Comparison of ENCODE assay signal across 1 cellular context in genomic region chr10:35336084-35336831, GRCh38.
TF ChIP-seq lines count a peak whose summit lies in the region.

CCNY (plus strand) TSS chr10:35336509; CDS start chr10:35337054, 545 bp downstream.

TF ChIP-seq in SK-N-SH treated with all-trans-retinoic acid at 6 μM for 48 hours, 23 proteins besides CTCF, POLR2A, EP300 and RAD21 (continued from another document):
- TF ChIP-seq, protein P1, sequence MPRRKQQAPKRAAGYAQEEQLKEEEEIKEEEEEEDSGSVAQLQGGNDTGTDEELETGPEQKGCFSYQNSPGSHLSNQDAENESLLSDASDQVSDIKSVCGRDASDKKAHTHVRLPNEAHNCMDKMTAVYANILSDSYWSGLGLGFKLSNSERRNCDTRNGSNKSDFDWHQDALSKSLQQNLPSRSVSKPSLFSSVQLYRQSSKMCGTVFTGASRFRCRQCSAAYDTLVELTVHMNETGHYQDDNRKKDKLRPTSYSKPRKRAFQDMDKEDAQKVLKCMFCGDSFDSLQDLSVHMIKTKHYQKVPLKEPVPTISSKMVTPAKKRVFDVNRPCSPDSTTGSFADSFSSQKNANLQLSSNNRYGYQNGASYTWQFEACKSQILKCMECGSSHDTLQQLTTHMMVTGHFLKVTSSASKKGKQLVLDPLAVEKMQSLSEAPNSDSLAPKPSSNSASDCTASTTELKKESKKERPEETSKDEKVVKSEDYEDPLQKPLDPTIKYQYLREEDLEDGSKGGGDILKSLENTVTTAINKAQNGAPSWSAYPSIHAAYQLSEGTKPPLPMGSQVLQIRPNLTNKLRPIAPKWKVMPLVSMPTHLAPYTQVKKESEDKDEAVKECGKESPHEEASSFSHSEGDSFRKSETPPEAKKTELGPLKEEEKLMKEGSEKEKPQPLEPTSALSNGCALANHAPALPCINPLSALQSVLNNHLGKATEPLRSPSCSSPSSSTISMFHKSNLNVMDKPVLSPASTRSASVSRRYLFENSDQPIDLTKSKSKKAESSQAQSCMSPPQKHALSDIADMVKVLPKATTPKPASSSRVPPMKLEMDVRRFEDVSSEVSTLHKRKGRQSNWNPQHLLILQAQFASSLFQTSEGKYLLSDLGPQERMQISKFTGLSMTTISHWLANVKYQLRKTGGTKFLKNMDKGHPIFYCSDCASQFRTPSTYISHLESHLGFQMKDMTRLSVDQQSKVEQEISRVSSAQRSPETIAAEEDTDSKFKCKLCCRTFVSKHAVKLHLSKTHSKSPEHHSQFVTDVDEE (CRISPR knock-in tag; IDR thresholded peaks at IDR 0.05): no peak
- TF ChIP-seq PPARA (CRISPR knock-in tag; IDR thresholded peaks at IDR 0.05; ENCODE audit: borderline replicate concordance) (no peak), CSDC2 (CRISPR knock-in tag; IDR thresholded peaks at IDR 0.05) (no peak), TCF4 (CRISPR knock-in tag; IDR thresholded peaks at IDR 0.05; ENCODE audit: borderline replicate concordance) (no peak)
